ENCODE assay signal across 18 cellular contexts in genomic region chr2:233563663-233564430, GRCh38. TPM values are rescaled to one million over a fixed set of nuclear protein-coding genes. Genes with fewer than 3 reads are reported as not detected.
A peak's percentile ranks its signal among the peaks of the same experiment; 100 is the strongest.
DNase-seq lines count a peak whose midpoint lies in the region; ATAC-seq, FAIRE-seq and TF ChIP-seq lines count a peak whose summit lies in the region.
"Had no signal": no experiment of that assay in that cellular context is flagged by ENCODE, and none has a peak within 500 bp of the region (broad histone marks: within the 10 kb centered on the region; RNA-seq: fewer than 3 reads in every experiment).

No MANE protein-coding gene starts in this region.

- H3K36me3 ChIP-seq in astrocyte (ENCODE audit: insufficient read depth, low read length) (no peaks in the 10 kb centered on the region), osteoblast (ENCODE audit: insufficient read depth, low read length) (peaks cover 6% of the 10 kb centered on the region)
- H3K36me3 ChIP-seq: BE2C had no signal

- H3K27me3 Mint-ChIP-seq in astrocyte (ENCODE audit: low read depth, unreplicated experiment) (no peaks in the 10 kb centered on the region), progenitor cell of endocrine pancreas (peaks cover 3% of the 10 kb centered on the region)

- FAIRE-seq in GM12892 (lab: Jason Lieb, UNC) = peak; percentile 48
- no peak for FAIRE-seq in astrocyte (lab: Jason Lieb, UNC)
- FAIRE-seq: TTC549 had no signal

- ATAC-seq in HG02642 (IDR thresholded peaks at IDR 0.05; ENCODE audit: poor library complexity, unreplicated experiment) = no peak

- no peaks in the 10 kb centered on the region for H3K9me3 ChIP-seq in astrocyte (ENCODE audit: insufficient read depth, low read depth, low read length)
- no peaks in the 10 kb centered on the region for H3K9me3 ChIP-seq in osteoblast (ENCODE audit: low read depth, low read length)
- H3K9me3 ChIP-seq: BE2C had no signal

- H3K4me3 ChIP-seq in astrocyte (ENCODE audit: insufficient read depth, low read depth, low read length) (no peak overlapping the region), osteoblast (ENCODE audit: insufficient read depth, low read length) (no peak overlapping the region)
- H3K4me3 ChIP-seq: cardiac muscle cell had no signal

- no peak overlapping the region for H3K9ac ChIP-seq in astrocyte (ENCODE audit: low read length)

- H3K4me1 ChIP-seq in astrocyte (ENCODE audit: insufficient read depth, low read length) (no peaks in the 10 kb centered on the region), osteoblast (ENCODE audit: insufficient read depth, low read length) (peaks cover 14% of the 10 kb centered on the region)

- peak overlapping the region; percentile 74 for H3K27ac Mint-ChIP-seq in astrocyte (ENCODE audit: unreplicated experiment)
- H3K27ac Mint-ChIP-seq in progenitor cell of endocrine pancreas = no peak overlapping the region

- no peak overlapping the region for H3K4me2 ChIP-seq in astrocyte (ENCODE audit: low read length)
- H3K4me2 ChIP-seq in osteoblast (ENCODE audit: insufficient read depth, low read length) = peak overlapping the region; percentile 9

- H3K4me1 Mint-ChIP-seq in astrocyte (ENCODE audit: low read depth, unreplicated experiment) (peaks cover 16% of the 10 kb centered on the region), progenitor cell of endocrine pancreas (ENCODE audit: low read depth) (peaks cover 5% of the 10 kb centered on the region)

- H4K20me1 ChIP-seq in astrocyte (ENCODE audit: insufficient read depth, low read length) (no peaks in the 10 kb centered on the region), osteoblast (ENCODE audit: insufficient read depth, low read length) (no peaks in the 10 kb centered on the region)

- H3K27me3 ChIP-seq in astrocyte (ENCODE audit: insufficient read depth, low read length) = no peaks in the 10 kb centered on the region
- H3K27me3 ChIP-seq in osteoblast (ENCODE audit: insufficient read depth, low read length) = no peaks in the 10 kb centered on the region
- H3K27me3 ChIP-seq: cardiac muscle cell had no signal

- H3K9me3 Mint-ChIP-seq in astrocyte (ENCODE audit: unreplicated experiment) = no peaks in the 10 kb centered on the region
- H3K9me3 Mint-ChIP-seq in progenitor cell of endocrine pancreas (ENCODE audit: low read depth) = no peaks in the 10 kb centered on the region

- TF ChIP-seq POLR2A in GM12892 (IDR thresholded peaks at IDR 0.05; ENCODE audit: low read depth, low read length) = no peak

- TF ChIP-seq CTCF in astrocyte (IDR thresholded peaks at IDR 0.05; ENCODE audit: insufficient read depth, low read depth, low read length) (no peak), osteoblast (IDR thresholded peaks at IDR 0.05; ENCODE audit: extremely low read depth, low read depth, low read length) (no peak), progenitor cell of endocrine pancreas (IDR thresholded peaks at IDR 0.05; ENCODE audit: unreplicated experiment) (no peak)

- H2AFZ ChIP-seq in astrocyte (ENCODE audit: low read depth, low read length) (no peak overlapping the region), osteoblast (ENCODE audit: low read length) (no peak overlapping the region)

- H3K79me2 ChIP-seq in astrocyte (ENCODE audit: insufficient read depth, low read length) (peaks cover 9% of the 10 kb centered on the region), osteoblast (ENCODE audit: insufficient read depth, low read length) (peaks cover 29% of the 10 kb centered on the region)

- DNase-seq in GM12892 (ENCODE audit: insufficient read length) (no peak), MV-4-11 (lab: John Stamatoyannopoulos, UW) (peak; percentile 79), astrocyte (ENCODE audit: low read depth) (peak; percentile 10), osteoblast (ENCODE audit: insufficient read length, low spot score, missing footprints) (no peak), inferior parietal cortex (ENCODE audit: extremely low spot score) (no peak), progenitor cell of endocrine pancreas (ENCODE audit: low spot score, unreplicated experiment) (no peak)
- DNase-seq in activated CD8-positive, alpha-beta memory T cell treated with anti-CD3 and anti-CD28 coated beads for 24 hours = no peak
- DNase-seq: activated naive CD4-positive, alpha-beta T cell treated with Interleukin-2 at 50 U/mL for 16 hours; BE2C; DND-41; effector memory CD4-positive, alpha-beta T cell; foreskin fibroblast; NCI-H2107; SHP77; stimulated activated CD4-positive, alpha-beta T cell treated with anti-CD3 and anti-CD28 coated beads, Interleukin-12 subunit alpha, Interleukin-12 subunit beta, amount 100 ng/mL, for 4 hours had no signal

- no peak overlapping the region for H3K27ac ChIP-seq in astrocyte (ENCODE audit: low read depth, low read length)
- H3K27ac ChIP-seq in osteoblast (ENCODE audit: low read depth, low read length) = no peak overlapping the region
- H3K27ac ChIP-seq: cardiac muscle cell had no signal

- no peaks in the 10 kb centered on the region for H3K36me3 Mint-ChIP-seq in astrocyte (ENCODE audit: low read depth, unreplicated experiment)
- peaks cover 8% of the 10 kb centered on the region for H3K36me3 Mint-ChIP-seq in progenitor cell of endocrine pancreas (ENCODE audit: insufficient read depth)

- no peak overlapping the region for H3K4me3 Mint-ChIP-seq in astrocyte (ENCODE audit: unreplicated experiment)
- H3K4me3 Mint-ChIP-seq in progenitor cell of endocrine pancreas (ENCODE audit: low read depth) = no peak overlapping the region

RNA-seq across cellular contexts. Expression of gene USP40, which starts 2.7 kb away (rescaled TPM):
- polyA plus RNA-seq in GM12892 (2012; ENCODE audit: missing spikeins) = 12.8 TPM
- total RNA-seq in astrocyte (23.6 and 25.4 TPM in 2 replicates), osteoblast (34.0 and 38.3 TPM in 2 replicates), progenitor cell of endocrine pancreas (36.9 and 38.3 TPM in 2 replicates)

RNA-seq across cellular contexts. Expression of gene UGT1A8, which starts 53.6 kb away (rescaled TPM):
- polyA plus RNA-seq in GM12892 (2012; ENCODE audit: missing spikeins) = not detected
- total RNA-seq in astrocyte (not detected in 2 replicates), osteoblast (not detected in 2 replicates), progenitor cell of endocrine pancreas (not detected in 2 replicates)
- total RNA-seq: cardiac muscle cell had no signal
- polyA plus RNA-seq: cardiac muscle cell had no signal

Comparison
In these comparisons a context has a peak if more than half of its experiments do, and no peak if none do; other contexts are left out.
1. DNase-seq: peak in MV-4-11 (single experiment) and astrocyte (single experiment); none in GM12892 (single experiment), osteoblast (single experiment), activated CD8-positive, alpha-beta memory T cell treated with anti-CD3 and anti-CD28 coated beads for 24 hours (single experiment), inferior parietal cortex (single experiment) and progenitor cell of endocrine pancreas (single experiment).